In the genomic region with DNA sequence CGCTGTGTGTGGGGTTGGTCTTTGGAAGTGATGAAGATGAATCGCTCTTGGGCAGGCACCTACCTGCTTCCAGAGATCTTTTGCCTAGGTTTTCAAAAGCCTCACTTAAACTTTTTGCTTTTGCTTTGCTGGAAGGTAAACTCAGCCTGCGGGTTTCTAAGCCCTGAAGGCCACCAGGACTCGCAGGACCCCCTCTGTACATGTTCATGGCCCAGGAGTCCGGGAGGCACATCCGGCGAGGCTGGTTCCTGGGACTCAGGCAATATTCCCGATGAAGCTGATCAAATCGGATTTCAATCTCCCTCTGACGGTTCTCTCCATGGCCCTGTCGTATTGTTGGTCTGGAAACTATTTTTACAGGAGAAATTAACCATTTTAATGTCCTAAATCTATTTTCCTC, we compare ENCODE assay signal across 16 cellular contexts. TPM values are rescaled to one million over a fixed set of nuclear protein-coding genes. Genes with fewer than 3 reads are reported as not detected.
DNase-seq lines count a peak whose midpoint lies in the region; ATAC-seq and TF ChIP-seq lines count a peak whose summit lies in the region.
"Had no signal": no experiment of that assay in that cellular context is flagged by ENCODE, and none has a peak within 500 bp of the region (broad histone marks: within the 10 kb centered on the region; RNA-seq: fewer than 3 reads in every experiment).

No MANE protein-coding gene starts in this region.

- no peak overlapping the region for H3K9ac ChIP-seq in MM.1S (ENCODE audit: low read length)
- H3K9ac ChIP-seq: KMS-11 had no signal

- no peak for ATAC-seq in CD4-positive, CD25-positive, alpha-beta regulatory T cell (ENCODE audit: low read depth in 2 of 2)
- no peak for ATAC-seq in GM18505 (IDR thresholded peaks at IDR 0.05; ENCODE audit: unreplicated experiment)

- no peak overlapping the region for H3K27ac ChIP-seq in CD4-positive, CD25-positive, alpha-beta regulatory T cell (ENCODE audit: insufficient read depth, low read length, poor library complexity, severe bottlenecking)
- H3K27ac ChIP-seq in PC-9 (no peak overlapping the region), MM.1S (ENCODE audit: low read length) (no peak overlapping the region)
- H3K27ac ChIP-seq: KMS-11 had no signal

- H3K9me2 ChIP-seq in PC-9 (ENCODE audit: insufficient read depth) (no peaks in the 10 kb centered on the region), MM.1S (replicated peaks; ENCODE audit: insufficient read depth, low read length) (no peaks in the 10 kb centered on the region)

- no peak overlapping the region for H3K4me3 ChIP-seq in CD4-positive, CD25-positive, alpha-beta regulatory T cell (ENCODE audit: low read depth, low read length)
- H3K4me3 ChIP-seq in PC-9 (no peak overlapping the region), MM.1S (ENCODE audit: low read length) (no peak overlapping the region)

- H3K4me3 Mint-ChIP-seq in CD4-positive, CD25-positive, alpha-beta regulatory T cell = no peak overlapping the region
- no peak overlapping the region for H3K4me3 Mint-ChIP-seq in osteocyte (ENCODE audit: unreplicated experiment)

- BruUV-seq in PC-9 (replicated peaks; lab: Mats Ljungman, UMichigan) = TSS peak; percentile 6

- H3K4me2 ChIP-seq in PC-9 = no peak overlapping the region
- H3K4me2 ChIP-seq in MM.1S (ENCODE audit: low read depth, low read length) = no peak overlapping the region
- H3K4me2 ChIP-seq: KMS-11 had no signal

- peaks cover 15% of the 10 kb centered on the region; the same call in 1 of the 2 replicates for H3F3A ChIP-seq in PC-9 (ENCODE audit: insufficient read depth, low read depth)
- H3F3A ChIP-seq in MM.1S (ENCODE audit: insufficient read depth, low read length) = 0 out of 2 replicates have a peak, but pooled peaks cover 3% of the 10 kb centered on the region

- no peaks in the 10 kb centered on the region for H3K27me3 ChIP-seq in CD4-positive, CD25-positive, alpha-beta regulatory T cell (ENCODE audit: control insufficient read depth, insufficient read depth, low read length)
- no peaks in the 10 kb centered on the region for H3K27me3 ChIP-seq in PC-9 (ENCODE audit: insufficient read depth, low read depth)
- no peaks in the 10 kb centered on the region for H3K27me3 ChIP-seq in MM.1S (replicated peaks; ENCODE audit: insufficient read depth, low read length)

- DNase-seq in activated CD8-positive, alpha-beta memory T cell treated with anti-CD3 and anti-CD28 coated beads, Interleukin-2, amount 50 U/mL, for 48 hours = peak; percentile 45
- no peak for DNase-seq in activated CD8-positive, alpha-beta memory T cell treated with anti-CD3 and anti-CD28 coated beads, Interleukin-2, amount 50 U/mL, for 4 hours
- no peak for DNase-seq in CD4-positive, CD25-positive, alpha-beta regulatory T cell
- DNase-seq in PC-9 (no peak), osteocyte (ENCODE audit: extremely low spot score, unreplicated experiment) (peak; percentile 54), GM03348 (ENCODE audit: low spot score) (no peak), MM.1S (no peak)
- DNase-seq: DMS79, HCEC 1CT, NCI-H1105 treated with DMSO at 0.1 percent for 48 hours, NCI-H187, NCI-H446 treated with DMSO at 0.1 percent for 48 hours, NCI-H748 treated with DMSO at 0.1 percent for 48 hours, SIG-M5 had no signal

- peaks cover 0 to 32% (median 6%) of the 10 kb centered on the region in 4 donors for H3K4me1 Mint-ChIP-seq in CD4-positive, CD25-positive, alpha-beta regulatory T cell
- H3K4me1 Mint-ChIP-seq in osteocyte (ENCODE audit: unreplicated experiment) = peaks cover 23% of the 10 kb centered on the region

- TF ChIP-seq CTCF in PC-9 (conservative IDR thresholded peaks at IDR 0.05) (no peak), osteocyte (IDR thresholded peaks at IDR 0.05) (no peak), MM.1S (IDR thresholded peaks at IDR 0.05; ENCODE audit: low read length) (no peak)

- peaks cover 14% of the 10 kb centered on the region; the same call in 1 of the 2 replicates for H4K20me1 ChIP-seq in PC-9 (ENCODE audit: insufficient read depth)
- peaks cover 5% of the 10 kb centered on the region; the same call in 1 of the 2 replicates for H4K20me1 ChIP-seq in MM.1S (ENCODE audit: insufficient read depth, low read length)

- CTCF ChIA-PET in PC-9 (lab: Charles Lee) = no interaction called here

- H3K36me3 ChIP-seq in CD4-positive, CD25-positive, alpha-beta regulatory T cell (ENCODE audit: control insufficient read depth, insufficient read depth, low read length) = peaks cover 2% of the 10 kb centered on the region
- H3K36me3 ChIP-seq in PC-9 (ENCODE audit: low read depth) = peaks cover 86% of the 10 kb centered on the region
- peaks cover 33% of the 10 kb centered on the region; the same call in 1 of the 2 replicates for H3K36me3 ChIP-seq in MM.1S (replicated peaks; ENCODE audit: insufficient read depth, low read length)

- H3K27me3 Mint-ChIP-seq in CD4-positive, CD25-positive, alpha-beta regulatory T cell = no peaks in the 10 kb centered on the region
- H3K27me3 Mint-ChIP-seq in osteocyte (ENCODE audit: unreplicated experiment) = no peaks in the 10 kb centered on the region

- no peaks in the 10 kb centered on the region for H3K36me3 Mint-ChIP-seq in CD4-positive, CD25-positive, alpha-beta regulatory T cell
- H3K36me3 Mint-ChIP-seq in osteocyte (ENCODE audit: unreplicated experiment) = peaks cover 14% of the 10 kb centered on the region

- H3K79me2 ChIP-seq in PC-9 (ENCODE audit: low read depth) (peaks cover 78% of the 10 kb centered on the region), MM.1S (ENCODE audit: low read length) (peaks cover 84% of the 10 kb centered on the region)

- POLR2A ChIA-PET in PC-9 (lab: Charles Lee; ENCODE audit: unreplicated experiment) = no interaction called here

- intact Hi-C loops in PC-9 (cut with micrococcal nuclease; ENCODE audit: unreplicated experiment) = no loop called here

- H3K9me3 ChIP-seq in CD4-positive, CD25-positive, alpha-beta regulatory T cell (ENCODE audit: control insufficient read depth in 2 of 2, low read length in 2 of 2) = no peaks in the 10 kb centered on the region
- H3K9me3 ChIP-seq in PC-9 (ENCODE audit: insufficient read depth, low read depth) (no peaks in the 10 kb centered on the region), MM.1S (replicated peaks; ENCODE audit: insufficient read depth, low read length) (no peaks in the 10 kb centered on the region)

- H3K4me1 ChIP-seq in CD4-positive, CD25-positive, alpha-beta regulatory T cell (ENCODE audit: control insufficient read depth, insufficient read depth, low read length, poor library complexity, severe bottlenecking) = peaks cover 4% of the 10 kb centered on the region
- H3K4me1 ChIP-seq in PC-9 (replicated peaks; ENCODE audit: insufficient read depth) = no peaks in the 10 kb centered on the region
- no peaks in the 10 kb centered on the region for H3K4me1 ChIP-seq in MM.1S (ENCODE audit: low read length)

- no peaks in the 10 kb centered on the region for H3K9me3 Mint-ChIP-seq in CD4-positive, CD25-positive, alpha-beta regulatory T cell
- no peaks in the 10 kb centered on the region for H3K9me3 Mint-ChIP-seq in osteocyte (ENCODE audit: unreplicated experiment)

- no peak overlapping the region for H2AFZ ChIP-seq in PC-9
- no peak overlapping the region for H2AFZ ChIP-seq in MM.1S (ENCODE audit: low read length)

- H3K27ac Mint-ChIP-seq in CD4-positive, CD25-positive, alpha-beta regulatory T cell = peak overlapping the region in 2 of 3 donors; percentile 2 to 88
- no peak overlapping the region for H3K27ac Mint-ChIP-seq in osteocyte (ENCODE audit: unreplicated experiment)

- no peak for TF ChIP-seq POLR2A in GM18505 (IDR thresholded peaks at IDR 0.05; ENCODE audit: borderline replicate concordance, extremely low read depth, insufficient read depth, insufficient read length)

RNA-seq across cellular contexts. Expression of gene HJURP, which starts 13.2 kb away (rescaled TPM):
- total RNA-seq in CD4-positive, CD25-positive, alpha-beta regulatory T cell = 1.8 TPM
- 1 to 10 TPM in 2 of 4 donors, under 1 TPM in 2; 0.34 to 1.7 (median 0.98) TPM for polyA plus RNA-seq in CD4-positive, CD25-positive, alpha-beta regulatory T cell
- total RNA-seq in PC-9 (2021) (109 TPM in 2 replicates), osteocyte (7.7 and 7.9 TPM in 2 replicates)

Comparison
In these comparisons a context has a peak if more than half of its experiments do, and no peak if none do; other contexts are left out.
1. DNase-seq: peak in activated CD8-positive, alpha-beta memory T cell treated with anti-CD3 and anti-CD28 coated beads, Interleukin-2, amount 50 U/mL, for 48 hours (single experiment) and osteocyte (single experiment); none in activated CD8-positive, alpha-beta memory T cell treated with anti-CD3 and anti-CD28 coated beads, Interleukin-2, amount 50 U/mL, for 4 hours (single experiment), CD4-positive, CD25-positive, alpha-beta regulatory T cell (0 of 3), PC-9 (0 of 2), GM03348 (single experiment) and MM.1S (single experiment).
2. RNA of gene HJURP, which starts 13.2 kb away (total RNA-seq): 109 TPM in PC-9; 7.7 to 7.9 TPM in osteocyte and 1.8 TPM in CD4-positive, CD25-positive, alpha-beta regulatory T cell (single experiment); every median in the first group is over 10 times any median in the second.